Comparison of ENCODE assay signal across 1 cellular context in the genomic region with DNA sequence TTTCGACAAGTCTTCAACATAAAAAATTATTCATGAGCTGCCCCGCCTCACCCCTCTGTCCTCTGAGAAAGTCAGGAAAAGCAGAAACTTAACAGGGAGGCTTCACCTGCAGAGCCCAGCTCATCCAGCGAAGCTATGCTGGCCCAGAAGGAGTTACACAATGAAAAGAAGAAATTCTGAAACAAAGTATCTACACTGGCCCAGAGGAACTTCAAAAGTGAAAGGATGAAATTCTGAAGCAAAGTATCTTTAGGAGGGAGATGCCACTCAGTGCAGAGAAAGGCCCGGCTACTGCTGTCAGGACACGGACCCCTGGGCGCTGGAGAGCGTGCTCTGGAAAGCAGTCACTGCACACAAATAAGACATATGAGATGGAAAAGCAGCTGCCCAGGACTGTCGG.
TF ChIP-seq lines count a peak whose summit lies in the region.

No MANE protein-coding gene starts in this region.

TF ChIP-seq in HCT116, 20 proteins besides CTCF, POLR2A, EP300 and RAD21 (continued from another document):
- no peak for TF ChIP-seq EZH2phosphoT487 (IDR thresholded peaks at IDR 0.05; ENCODE audit: borderline replicate concordance)
- TF ChIP-seq EZH2 (IDR thresholded peaks at IDR 0.05): no peak
- no peak for TF ChIP-seq POLR2AphosphoS5 (IDR thresholded peaks at IDR 0.05; ENCODE audit: low read depth, low read length)
- TF ChIP-seq YY1 (IDR thresholded peaks at IDR 0.05; ENCODE audit: extremely low read depth, insufficient replicate concordance, low read depth, low read length): no peak
- TF ChIP-seq ELF1 (IDR thresholded peaks at IDR 0.05; ENCODE audit: borderline replicate concordance, low read depth): no peak
TF ChIP-seq in HCT116: peak in this region for 0.
